Comparison of ENCODE assay signal across 22 cellular contexts in the genomic region with DNA sequence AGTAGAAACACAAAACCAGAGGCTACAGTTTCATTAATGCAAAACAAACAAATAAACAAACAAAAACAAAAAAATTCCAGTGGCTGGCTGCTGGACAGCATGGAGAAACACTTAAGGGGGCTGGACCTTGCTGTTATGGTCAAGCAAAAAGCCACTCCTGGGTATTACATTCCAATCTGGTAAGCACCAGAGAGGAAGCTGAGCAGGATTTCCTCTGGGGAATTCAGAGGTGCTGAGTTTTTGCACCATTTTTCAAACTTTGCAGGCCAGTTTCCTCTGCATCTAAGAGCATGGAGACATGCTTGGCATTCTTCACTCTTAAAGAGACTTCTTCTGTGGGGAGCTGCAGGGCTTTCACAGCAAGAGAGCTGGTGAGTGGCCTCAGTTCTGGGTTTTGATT.
DNase-seq lines count a peak whose midpoint lies in the region; ATAC-seq and TF ChIP-seq lines count a peak whose summit lies in the region.
"Had no signal": no experiment of that assay in that cellular context is flagged by ENCODE, and none has a peak within 500 bp of the region (broad histone marks: within the 10 kb centered on the region; RNA-seq: fewer than 3 reads in every experiment).

No MANE protein-coding gene starts in this region.

- POLR2A ChIA-PET in AG04449 (lab: Yijun Ruan, JAX) = no interaction called here

- DNase-seq in AG04449 (ENCODE audit: low read depth, low spot score) (peak; percentile 33), GM23338 (ENCODE audit: low spot score) (peak; percentile 19), choroid plexus epithelial cell (ENCODE audit: low read depth) (peak; percentile 90), lung microvascular endothelial cell (ENCODE audit: low read depth in 2 of 2) (peak; percentile 13 to 92), NCI-H524 (lab: John Stamatoyannopoulos, UW) (no peak), NCI-H526 treated with DMSO at 0.1 percent for 48 hours (lab: John Stamatoyannopoulos, UW) (no peak), ecto neural progenitor cell (ENCODE audit: low spot score) (no peak)
- DNase-seq: activated CD4-positive, alpha-beta T cell treated with anti-CD3 and anti-CD28 coated beads for 1 hour; activated naive CD4-positive, alpha-beta T cell treated with Interleukin-2 at 50 U/mL for 16 hours; activated T-cell treated with anti-CD3 and anti-CD28 coated beads, Interleukin-2, amount 50 U/mL, for 4 hours; CD4-positive, alpha-beta memory T cell; H7; immature natural killer cell; mammary epithelial cell; naive thymus-derived CD4-positive, alpha-beta T cell; NCI-H1105 treated with DMSO at 0.1 percent for 48 hours; NCI-H2107; NCI-H526; right cardiac atrium; testis had no signal

- H3K27ac ChIP-seq in GM23338 (ENCODE audit: low read depth) = no peak overlapping the region
- H3K27ac ChIP-seq: testis had no signal

- no peak overlapping the region for H3K4me2 ChIP-seq in GM23338

- H4K20me1 ChIP-seq in GM23338 (replicated peaks; ENCODE audit: insufficient read depth) = no peaks in the 10 kb centered on the region

- TF ChIP-seq CTCF in AG04449 (IDR thresholded peaks at IDR 0.05; ENCODE audit: insufficient read depth, low read length, missing control alignments) (no peak), GM23338 (conservative IDR thresholded peaks at IDR 0.05; ENCODE audit: low read depth in 2 of 2) (no peak), choroid plexus epithelial cell (conservative IDR thresholded peaks at IDR 0.05; ENCODE audit: low read depth, low read length) (no peak)

- no peaks in the 10 kb centered on the region for H3K36me3 ChIP-seq in GM23338 (ENCODE audit: insufficient read depth)

- H3K4me1 Mint-ChIP-seq in GM23338 = peaks cover 6% of the 10 kb centered on the region; the same call in 2 of the 3 replicates
- H3K4me1 Mint-ChIP-seq: CD4-positive, alpha-beta memory T cell; stimulated activated effector memory CD8-positive, alpha-beta T cell treated with anti-CD3 and anti-CD28 coated beads, Interleukin-12 subunit alpha, Interleukin-12 subunit beta, amount 100 ng/mL, for 72 hours had no signal

- H3K27me3 ChIP-seq in GM23338 (ENCODE audit: insufficient read depth) = peaks cover 58% of the 10 kb centered on the region
- H3K27me3 ChIP-seq: testis had no signal

- no peak overlapping the region for H3K27ac Mint-ChIP-seq in GM23338
- H3K27ac Mint-ChIP-seq: CD4-positive, alpha-beta memory T cell; immature natural killer cell; naive thymus-derived CD4-positive, alpha-beta T cell; stimulated activated effector memory CD8-positive, alpha-beta T cell treated with anti-CD3 and anti-CD28 coated beads, Interleukin-12 subunit alpha, Interleukin-12 subunit beta, amount 100 ng/mL, for 72 hours had no signal

- peaks cover 28% of the 10 kb centered on the region for H3K27me3 Mint-ChIP-seq in GM23338 (ENCODE audit: insufficient read depth, low read depth, poor library complexity)
- H3K27me3 Mint-ChIP-seq: CD4-positive, alpha-beta memory T cell had no signal

- H3K36me3 Mint-ChIP-seq in GM23338 (ENCODE audit: low read depth) = no peaks in the 10 kb centered on the region
- H3K36me3 Mint-ChIP-seq: CD4-positive, alpha-beta memory T cell; naive thymus-derived CD4-positive, alpha-beta T cell; stimulated activated effector memory CD8-positive, alpha-beta T cell treated with anti-CD3 and anti-CD28 coated beads, Interleukin-12 subunit alpha, Interleukin-12 subunit beta, amount 100 ng/mL, for 72 hours had no signal

- H2AFZ ChIP-seq in GM23338 = no peak overlapping the region

- CTCF ChIA-PET in AG04449 (lab: Yijun Ruan, JAX) = interaction anchor here (0.7 kb wide), 1 partner anchor 13 kb away, joined by 3 read pairs; no protein-coding TSS in a partner anchor

- no peak overlapping the region for H3K4me3 Mint-ChIP-seq in GM23338
- H3K4me3 Mint-ChIP-seq: activated T-cell treated with anti-CD3 and anti-CD28 coated beads, Interleukin-2, amount 50 U/mL, for 4 hours; CD4-positive, alpha-beta memory T cell; immature natural killer cell; naive thymus-derived CD4-positive, alpha-beta T cell; stimulated activated effector memory CD8-positive, alpha-beta T cell treated with anti-CD3 and anti-CD28 coated beads, Interleukin-12 subunit alpha, Interleukin-12 subunit beta, amount 100 ng/mL, for 72 hours had no signal

- no peaks in the 10 kb centered on the region; the same call in 2 of the 3 replicates for H3K9me3 Mint-ChIP-seq in GM23338
- H3K9me3 Mint-ChIP-seq: activated T-cell treated with anti-CD3 and anti-CD28 coated beads, Interleukin-2, amount 50 U/mL, for 4 hours had no signal

- no peak for ATAC-seq in GM23338
- no peak for ATAC-seq in HG02981 (IDR thresholded peaks at IDR 0.05; ENCODE audit: unreplicated experiment)
- ATAC-seq: activated T-cell treated with anti-CD3 and anti-CD28 coated beads, Interleukin-2, amount 50 U/mL, for 4 hours; naive thymus-derived CD4-positive, alpha-beta T cell; right cardiac atrium; stimulated activated effector memory CD8-positive, alpha-beta T cell treated with anti-CD3 and anti-CD28 coated beads, Interleukin-12 subunit alpha, Interleukin-12 subunit beta, amount 100 ng/mL, for 72 hours had no signal

- H3K79me2 ChIP-seq in GM23338 (replicated peaks; ENCODE audit: insufficient read depth) = no peaks in the 10 kb centered on the region

- no peaks in the 10 kb centered on the region for H3F3A ChIP-seq in GM23338 (replicated peaks; ENCODE audit: low read depth)

- no peaks in the 10 kb centered on the region for H3K9me2 ChIP-seq in GM23338 (ENCODE audit: insufficient read depth)

- H3K4me1 ChIP-seq in GM23338 (ENCODE audit: insufficient read depth) = peaks cover 7% of the 10 kb centered on the region; the same call in 1 of the 2 replicates

- H3K4me3 ChIP-seq in AG04449 (ENCODE audit: low read depth, low read length) = no peak overlapping the region
- no peak overlapping the region for H3K4me3 ChIP-seq in GM23338
- no peak overlapping the region for H3K4me3 ChIP-seq in choroid plexus epithelial cell (ENCODE audit: low read depth, low read length)
- H3K4me3 ChIP-seq: testis had no signal

TF ChIP-seq in GM23338, 12 proteins besides CTCF, POLR2A, EP300 and RAD21 (continues in another document):
- TF ChIP-seq STAT1 (IDR thresholded peaks at IDR 0.05; ENCODE audit: unreplicated experiment) (no peak), ZNF331 (CRISPR knock-in tag; IDR thresholded peaks at IDR 0.05; ENCODE audit: low read depth) (no peak), CREB1 (CRISPR knock-in tag; IDR thresholded peaks at IDR 0.05; ENCODE audit: low read depth) (no peak), POLR2AphosphoS5 (IDR thresholded peaks at IDR 0.05; ENCODE audit: low read depth) (no peak), EZH2phosphoT487 (IDR thresholded peaks at IDR 0.05; ENCODE audit: unreplicated experiment) (no peak), NANOG (IDR thresholded peaks at IDR 0.05; ENCODE audit: borderline replicate concordance) (no peak), EZH2 (IDR thresholded peaks at IDR 0.05; ENCODE audit: low read depth, unreplicated experiment) (no peak)
- TF ChIP-seq, protein P1, sequence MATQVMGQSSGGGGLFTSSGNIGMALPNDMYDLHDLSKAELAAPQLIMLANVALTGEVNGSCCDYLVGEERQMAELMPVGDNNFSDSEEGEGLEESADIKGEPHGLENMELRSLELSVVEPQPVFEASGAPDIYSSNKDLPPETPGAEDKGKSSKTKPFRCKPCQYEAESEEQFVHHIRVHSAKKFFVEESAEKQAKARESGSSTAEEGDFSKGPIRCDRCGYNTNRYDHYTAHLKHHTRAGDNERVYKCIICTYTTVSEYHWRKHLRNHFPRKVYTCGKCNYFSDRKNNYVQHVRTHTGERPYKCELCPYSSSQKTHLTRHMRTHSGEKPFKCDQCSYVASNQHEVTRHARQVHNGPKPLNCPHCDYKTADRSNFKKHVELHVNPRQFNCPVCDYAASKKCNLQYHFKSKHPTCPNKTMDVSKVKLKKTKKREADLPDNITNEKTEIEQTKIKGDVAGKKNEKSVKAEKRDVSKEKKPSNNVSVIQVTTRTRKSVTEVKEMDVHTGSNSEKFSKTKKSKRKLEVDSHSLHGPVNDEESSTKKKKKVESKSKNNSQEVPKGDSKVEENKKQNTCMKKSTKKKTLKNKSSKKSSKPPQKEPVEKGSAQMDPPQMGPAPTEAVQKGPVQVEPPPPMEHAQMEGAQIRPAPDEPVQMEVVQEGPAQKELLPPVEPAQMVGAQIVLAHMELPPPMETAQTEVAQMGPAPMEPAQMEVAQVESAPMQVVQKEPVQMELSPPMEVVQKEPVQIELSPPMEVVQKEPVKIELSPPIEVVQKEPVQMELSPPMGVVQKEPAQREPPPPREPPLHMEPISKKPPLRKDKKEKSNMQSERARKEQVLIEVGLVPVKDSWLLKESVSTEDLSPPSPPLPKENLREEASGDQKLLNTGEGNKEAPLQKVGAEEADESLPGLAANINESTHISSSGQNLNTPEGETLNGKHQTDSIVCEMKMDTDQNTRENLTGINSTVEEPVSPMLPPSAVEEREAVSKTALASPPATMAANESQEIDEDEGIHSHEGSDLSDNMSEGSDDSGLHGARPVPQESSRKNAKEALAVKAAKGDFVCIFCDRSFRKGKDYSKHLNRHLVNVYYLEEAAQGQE (IDR thresholded peaks at IDR 0.05; ENCODE audit: unreplicated experiment) = no peak

Comparison
In these comparisons a context has a peak if more than half of its experiments do, and no peak if none do; other contexts are left out.
1. DNase-seq: peak in AG04449 (single experiment), GM23338 (single experiment), choroid plexus epithelial cell (single experiment) and lung microvascular endothelial cell (2 of 2); none in NCI-H524 (0 of 2), NCI-H526 treated with DMSO at 0.1 percent for 48 hours (single experiment) and ecto neural progenitor cell (single experiment).